Comparison of ENCODE assay signal across 8 cellular contexts in the genomic region with DNA sequence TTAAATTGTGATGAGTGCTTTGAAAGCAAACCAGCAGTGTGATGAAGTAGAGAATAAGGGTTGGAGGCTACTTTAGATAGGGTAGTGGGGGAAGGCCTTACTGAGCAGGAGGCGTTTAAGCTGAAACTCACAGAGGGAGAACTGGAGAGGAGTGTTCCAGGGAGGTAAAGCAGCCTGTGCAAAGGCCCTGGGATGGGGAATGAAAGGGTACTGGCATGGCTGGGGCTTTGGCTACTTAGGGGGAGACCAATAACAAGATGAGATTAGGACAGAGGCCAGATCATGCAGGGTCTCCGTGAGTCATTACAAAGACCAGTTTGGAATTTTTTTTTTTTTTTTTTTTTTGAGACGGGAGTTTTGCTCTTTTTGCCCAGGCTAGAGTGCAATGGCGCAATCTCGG. TPM values are rescaled to one million over a fixed set of nuclear protein-coding genes. Genes with fewer than 3 reads are reported as not detected.
A peak's percentile ranks its signal among the peaks of the same experiment; 100 is the strongest.
DNase-seq lines count a peak whose midpoint lies in the region; ATAC-seq lines count a peak whose summit lies in the region.

No MANE protein-coding gene starts in this region.

- no peak overlapping the region for H2BK5ac ChIP-seq in mesenchymal stem cell (ENCODE audit: low read depth, low read length, poor library complexity, severe bottlenecking)

- H3K4me1 ChIP-seq in mesenchymal stem cell (ENCODE audit: control insufficient read depth, insufficient read depth, low read depth, low read length) = peaks cover 39% of the 10 kb centered on the region

- peak overlapping the region; percentile 44 for H3K4me2 ChIP-seq in mesenchymal stem cell (ENCODE audit: low read length, poor library complexity, severe bottlenecking)

- H3K27me3 ChIP-seq in mesenchymal stem cell (ENCODE audit: control insufficient read depth in 1 of 2, insufficient read depth in 1 of 2, low read length in 2 of 2) = peaks cover 0 to under 1% of the 10 kb centered on the region in 2 experiments

- H2AK5ac ChIP-seq in mesenchymal stem cell (ENCODE audit: low read length, severe bottlenecking) = peak overlapping the region; percentile 45

- no peak overlapping the region for H2BK12ac ChIP-seq in mesenchymal stem cell (ENCODE audit: low read length in 2 of 2)

- H4K91ac ChIP-seq in mesenchymal stem cell (ENCODE audit: low read length) = no peak overlapping the region

- H3K9me3 Mint-ChIP-seq in stimulated activated naive CD8-positive, alpha-beta T cell treated with anti-CD3 and anti-CD28 coated beads, Interleukin-15, Interleukin-2, amounts not matched to agents 100 ng/mL and 50 ng/mL, for 24 hours = no peaks in the 10 kb centered on the region
- no peaks in the 10 kb centered on the region for H3K9me3 Mint-ChIP-seq in activated naive CD8-positive, alpha-beta T cell treated with anti-CD3 and anti-CD28 coated beads, Interleukin-2, amount 50 U/mL, for 24 hours

- peak overlapping the region in 1 of 2 experiments; percentile 97 for H3K4me3 ChIP-seq in mesenchymal stem cell (ENCODE audit: insufficient read depth in 1 of 2, low read depth in 1 of 2, low read length in 2 of 2)

- H2BK15ac ChIP-seq in mesenchymal stem cell (ENCODE audit: low read depth, poor library complexity, severe bottlenecking) = no peak overlapping the region

- no peak overlapping the region for H2AFZ ChIP-seq in mesenchymal stem cell (ENCODE audit: low read depth, low read length)

- peak overlapping the region; percentile 99 for H3K9ac ChIP-seq in mesenchymal stem cell (ENCODE audit: low read length)

- peaks cover 64% of the 10 kb centered on the region for H3K4me1 Mint-ChIP-seq in stimulated activated naive CD8-positive, alpha-beta T cell treated with anti-CD3 and anti-CD28 coated beads, Interleukin-15, Interleukin-2, amounts not matched to agents 100 ng/mL and 50 ng/mL, for 24 hours (ENCODE audit: low read depth)
- H3K4me1 Mint-ChIP-seq in activated naive CD8-positive, alpha-beta T cell treated with anti-CD3 and anti-CD28 coated beads, Interleukin-2, amount 50 U/mL, for 24 hours = peaks cover 60% of the 10 kb centered on the region

- peak overlapping the region in 1 of 2 experiments; percentile 78 for H3K4ac ChIP-seq in mesenchymal stem cell (ENCODE audit: low read depth in 1 of 2, low read length in 2 of 2)

- no peak for ATAC-seq in stimulated activated naive CD8-positive, alpha-beta T cell treated with anti-CD3 and anti-CD28 coated beads, Interleukin-15, Interleukin-2, amounts not matched to agents 100 U/mL and 50 U/mL, for 24 hours
- no peak for ATAC-seq in activated naive CD8-positive, alpha-beta T cell treated with anti-CD3 and anti-CD28 coated beads, Interleukin-2, amount 50 U/mL, for 24 hours
- ATAC-seq in HG03139 (IDR thresholded peaks at IDR 0.05; ENCODE audit: unreplicated experiment) (no peak), GM18858 (IDR thresholded peaks at IDR 0.05; ENCODE audit: unreplicated experiment) (no peak)

- DNase-seq in stimulated activated naive CD8-positive, alpha-beta T cell treated with anti-CD3 and anti-CD28 coated beads, Interleukin-15, Interleukin-2, amounts not matched to agents 100 U/mL and 50 U/mL, for 24 hours = no peak
- DNase-seq in activated naive CD8-positive, alpha-beta T cell treated with anti-CD3 and anti-CD28 coated beads, Interleukin-2, amount 50 U/mL, for 24 hours = no peak
- DNase-seq in mesenchymal stem cell = no peak
- no peak for DNase-seq in NCI-H748 treated with DMSO at 0.1 percent for 48 hours (lab: John Stamatoyannopoulos, UW)
- DNase-seq in NCI-H510A (lab: John Stamatoyannopoulos, UW) = no peak

- WGBS in mesenchymal stem cell = 86% methylated on average over 4 of the region's 5 CpGs

- peaks cover 11% of the 10 kb centered on the region for H3K79me1 ChIP-seq in mesenchymal stem cell (replicated peaks; ENCODE audit: low read length, poor library complexity, severe bottlenecking)

- H3K23ac ChIP-seq in mesenchymal stem cell (ENCODE audit: low read length in 2 of 2) = no peak overlapping the region

- no peaks in the 10 kb centered on the region for H3K9me3 ChIP-seq in mesenchymal stem cell (ENCODE audit: control insufficient read depth, low read length)

- no peaks in the 10 kb centered on the region for H3K27me3 Mint-ChIP-seq in stimulated activated naive CD8-positive, alpha-beta T cell treated with anti-CD3 and anti-CD28 coated beads, Interleukin-15, Interleukin-2, amounts not matched to agents 100 ng/mL and 50 ng/mL, for 24 hours
- no peaks in the 10 kb centered on the region for H3K27me3 Mint-ChIP-seq in activated naive CD8-positive, alpha-beta T cell treated with anti-CD3 and anti-CD28 coated beads, Interleukin-2, amount 50 U/mL, for 24 hours

- H3K27ac Mint-ChIP-seq in stimulated activated naive CD8-positive, alpha-beta T cell treated with anti-CD3 and anti-CD28 coated beads, Interleukin-15, Interleukin-2, amounts not matched to agents 100 ng/mL and 50 ng/mL, for 24 hours = peak overlapping the region; percentile 93
- H3K27ac Mint-ChIP-seq in activated naive CD8-positive, alpha-beta T cell treated with anti-CD3 and anti-CD28 coated beads, Interleukin-2, amount 50 U/mL, for 24 hours = peak overlapping the region; percentile 92

- H3K18ac ChIP-seq in mesenchymal stem cell (ENCODE audit: low read depth in 1 of 2, low read length in 2 of 2) = no peak overlapping the region

- no peak overlapping the region for H3K27ac ChIP-seq in mesenchymal stem cell (ENCODE audit: low read length, poor library complexity, severe bottlenecking)

- peaks cover 30% of the 10 kb centered on the region for H3K36me3 Mint-ChIP-seq in stimulated activated naive CD8-positive, alpha-beta T cell treated with anti-CD3 and anti-CD28 coated beads, Interleukin-15, Interleukin-2, amounts not matched to agents 100 ng/mL and 50 ng/mL, for 24 hours (ENCODE audit: low read depth)
- H3K36me3 Mint-ChIP-seq in activated naive CD8-positive, alpha-beta T cell treated with anti-CD3 and anti-CD28 coated beads, Interleukin-2, amount 50 U/mL, for 24 hours (ENCODE audit: low read depth) = peaks cover 26% of the 10 kb centered on the region

- H3K36me3 ChIP-seq in mesenchymal stem cell (ENCODE audit: control insufficient read depth in 1 of 2, insufficient read depth in 2 of 2, low read depth in 1 of 2, low read length in 2 of 2) = peaks cover 7 to 8% of the 10 kb centered on the region in 2 experiments

- H3K4me3 Mint-ChIP-seq in stimulated activated naive CD8-positive, alpha-beta T cell treated with anti-CD3 and anti-CD28 coated beads, Interleukin-15, Interleukin-2, amounts not matched to agents 100 ng/mL and 50 ng/mL, for 24 hours = peak overlapping the region; percentile 94
- H3K4me3 Mint-ChIP-seq in activated naive CD8-positive, alpha-beta T cell treated with anti-CD3 and anti-CD28 coated beads, Interleukin-2, amount 50 U/mL, for 24 hours = peak overlapping the region; percentile 95

- no peak overlapping the region for H4K8ac ChIP-seq in mesenchymal stem cell (ENCODE audit: low read length)

- no peak overlapping the region for H2BK120ac ChIP-seq in mesenchymal stem cell (ENCODE audit: low read depth, low read length)

- H3K14ac ChIP-seq in mesenchymal stem cell (ENCODE audit: low read length in 2 of 2) = no peak overlapping the region

RNA-seq across cellular contexts. Expression of gene PPP5C, which starts 1.1 kb away (rescaled TPM):
- 67.1 TPM for polyA plus RNA-seq in mesenchymal stem cell (2013, experiment 1 of 2)
- 63.7 TPM for polyA plus RNA-seq in mesenchymal stem cell (2013, experiment 2 of 2)

RNA-seq across cellular contexts. Expression of gene HIF3A, which starts 51.1 kb away (rescaled TPM):
- 24.9 TPM for polyA plus RNA-seq in mesenchymal stem cell (2013, experiment 1 of 2)
- polyA plus RNA-seq in mesenchymal stem cell (2013, experiment 2 of 2) = 20.6 TPM
